In the genomic region with DNA sequence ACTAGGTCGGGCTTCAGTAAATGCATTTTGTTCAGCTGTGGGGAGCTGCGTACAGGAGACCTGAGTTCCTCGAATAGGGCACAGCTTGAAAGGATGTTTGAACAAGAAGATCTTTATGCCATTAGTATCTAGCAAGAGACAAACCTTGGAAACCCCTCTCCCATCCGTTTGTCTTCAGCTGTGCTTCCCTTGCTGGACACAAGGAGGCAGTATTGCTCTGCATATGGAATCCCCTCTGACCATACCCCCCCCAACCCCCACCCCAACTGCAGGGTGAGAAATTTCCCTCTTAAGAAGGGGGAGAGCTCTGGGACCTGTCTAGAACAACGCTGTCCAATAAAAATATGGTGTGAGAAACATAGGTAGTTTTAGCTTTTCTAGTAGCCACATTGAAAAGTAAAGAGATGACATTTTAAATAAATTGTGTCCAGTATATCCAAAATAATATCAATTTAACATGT, we compare ENCODE assay signal across 8 cellular contexts. TPM values are rescaled to one million over a fixed set of nuclear protein-coding genes. Genes with fewer than 3 reads are reported as not detected.
DNase-seq lines count a peak whose midpoint lies in the region; ATAC-seq and TF ChIP-seq lines count a peak whose summit lies in the region.

No MANE protein-coding gene starts in this region.

- peaks cover 18% of the 10 kb centered on the region for H3K79me2 ChIP-seq in ACC112 (ENCODE audit: control insufficient read depth, insufficient read depth, low read length, unreplicated experiment)

- in situ Hi-C loops in GM13977 (cut with MboI; ENCODE audit: low pct_unique_long_range_greater_than_20kb, low sequenced_read_pairs, unreplicated experiment), result loop anchor here (25.0 kb wide), 1 partner anchor 784 kb away; a partner anchor contains a TSS

- H3K27me3 ChIP-seq in ACC112 (ENCODE audit: insufficient read depth, low read length) (no peaks in the 10 kb centered on the region), lower lobe of right lung (ENCODE audit: low read depth) (no peaks in the 10 kb centered on the region)

- H2AFZ ChIP-seq in ACC112 (ENCODE audit: low read length, unreplicated experiment), result no peak overlapping the region

- H3K36me3 ChIP-seq in ACC112 (ENCODE audit: insufficient read depth, low read length) (no peaks in the 10 kb centered on the region), lower lobe of right lung (no peaks in the 10 kb centered on the region)

- no peaks in the 10 kb centered on the region for H3K9me3 ChIP-seq in lower lobe of right lung

- peak; percentile 76 for TF ChIP-seq CTCF in GM13977 (IDR thresholded peaks at IDR 0.05; ENCODE audit: extremely low read depth, insufficient read depth, missing control alignments)
- peak; percentile 81 for TF ChIP-seq CTCF in lower lobe of right lung (IDR thresholded peaks at IDR 0.05)

- peak; percentile 80 for DNase-seq in GM13977 (ENCODE audit: low spot score)
- peak; percentile 44 to 82 for DNase-seq in NCI-H446 (lab: John Stamatoyannopoulos, UW)
- DNase-seq in activated CD4-positive, alpha-beta T cell treated with anti-CD3 and anti-CD28 coated beads for 4 hours, result peak; percentile 63 to 74
- DNase-seq in dedifferentiated amniotic fluid mesenchymal stem cell (ENCODE audit: extremely low spot score), result peak; percentile 42
- peak; percentile 58 for DNase-seq in lower lobe of right lung
- peak; percentile 17 to 43 (median 33) for DNase-seq in stimulated activated CD4-positive, alpha-beta T cell treated with anti-CD3 and anti-CD28 coated beads, TNF-alpha, amount 100 ng/mL, for 1 hour (ENCODE audit: low read depth in 3 of 3, low spot score in 1 of 3)

- peak overlapping the region; percentile 93 for H3K4me3 ChIP-seq in ACC112 (ENCODE audit: low read depth, low read length)
- peak overlapping the region; percentile 88 for H3K4me3 ChIP-seq in lower lobe of right lung

- intact Hi-C loops in lower lobe of right lung (cut with DNase I), result no loop called here

- H3K27ac ChIP-seq in ACC112 (ENCODE audit: low read depth, low read length) (no peak overlapping the region), lower lobe of right lung (no peak overlapping the region)

- ATAC-seq in lower lobe of right lung (peak; percentile 39 to 51), GM19467 (IDR thresholded peaks at IDR 0.05; ENCODE audit: unreplicated experiment) (no peak)

- H3K4me1 ChIP-seq in ACC112 (ENCODE audit: control insufficient read depth, insufficient read depth, low read length, unreplicated experiment) (peaks cover 14% of the 10 kb centered on the region), lower lobe of right lung (peaks cover 26% of the 10 kb centered on the region)

RNA-seq across cellular contexts. Expression of a gene that starts 1.6 kb away (rescaled TPM):
- 6.6 TPM for total RNA-seq in lower lobe of right lung

RNA-seq across cellular contexts. Expression of a gene that starts 11.3 kb away (rescaled TPM):
- total RNA-seq in lower lobe of right lung, result 5.9 TPM

RNA-seq across cellular contexts. Expression of a gene that starts 58.2 kb away (rescaled TPM):
- 74.8 TPM for total RNA-seq in lower lobe of right lung
